ENCODE assay signal across 1 cellular context in the genomic region with DNA sequence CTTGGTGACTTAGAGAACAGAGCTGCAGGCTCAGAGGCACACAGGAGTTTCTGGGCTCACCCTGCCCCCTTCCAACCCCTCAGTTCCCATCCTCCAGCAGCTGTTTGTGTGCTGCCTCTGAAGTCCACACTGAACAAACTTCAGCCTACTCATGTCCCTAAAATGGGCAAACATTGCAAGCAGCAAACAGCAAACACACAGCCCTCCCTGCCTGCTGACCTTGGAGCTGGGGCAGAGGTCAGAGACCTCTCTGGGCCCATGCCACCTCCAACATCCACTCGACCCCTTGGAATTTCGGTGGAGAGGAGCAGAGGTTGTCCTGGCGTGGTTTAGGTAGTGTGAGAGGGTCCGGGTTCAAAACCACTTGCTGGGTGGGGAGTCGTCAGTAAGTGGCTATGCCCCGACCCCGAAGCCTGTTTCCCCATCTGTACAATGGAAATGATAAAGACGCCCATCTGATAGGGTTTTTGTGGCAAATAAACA.
TF ChIP-seq lines count a peak whose summit lies in the region.

No MANE protein-coding gene starts in this region.

TF ChIP-seq in H1, 55 proteins besides CTCF, POLR2A, EP300 and RAD21:
- TF ChIP-seq BCL11A (IDR thresholded peaks at IDR 0.05; ENCODE audit: low read depth in 2 of 2, low read length in 2 of 2) (no peak), RFX5 (IDR thresholded peaks at IDR 0.05; ENCODE audit: borderline replicate concordance, low read depth, low read length) (peak; percentile 42; the same call in 1 of the 2 replicates)
TF ChIP-seq in H1: peak in this region for 1.
